ENCODE assay signal across 8 cellular contexts in the genomic region with DNA sequence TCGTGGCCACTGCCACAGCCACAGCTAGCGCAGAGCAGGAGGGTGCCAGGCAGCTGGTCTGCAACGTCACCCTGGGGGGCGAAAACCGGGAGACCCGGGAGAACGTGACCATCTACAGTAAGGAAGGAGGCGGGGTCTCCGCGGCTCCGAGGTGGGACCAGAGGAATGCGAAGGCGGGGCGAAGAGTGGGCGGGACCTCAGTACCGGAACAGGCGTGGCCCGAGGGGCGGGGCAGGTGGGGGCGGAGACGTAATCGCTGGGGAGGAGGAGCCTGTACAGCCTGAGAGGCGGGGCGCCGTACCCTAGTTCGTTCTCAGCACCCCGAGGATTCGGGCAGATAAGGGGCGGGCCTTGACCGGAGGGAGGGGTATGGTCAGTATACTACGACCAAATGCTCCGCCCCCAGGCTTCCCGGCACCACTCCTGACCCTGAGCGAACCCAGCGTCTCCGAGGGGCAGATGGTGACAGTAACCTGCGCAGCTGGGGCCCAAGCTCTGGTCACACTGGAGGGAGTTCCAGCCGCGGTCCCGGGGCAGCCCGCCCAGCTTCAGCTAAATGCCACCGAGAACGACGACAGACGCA. TPM values are rescaled to one million over a fixed set of nuclear protein-coding genes. Genes with fewer than 3 reads are reported as not detected.
DNase-seq lines count a peak whose midpoint lies in the region; ATAC-seq and TF ChIP-seq lines count a peak whose summit lies in the region.

No MANE protein-coding gene starts in this region.

- DNase-seq in adipocyte (ENCODE audit: low read depth) (peak; percentile 90), right atrium auricular region (ENCODE audit: low spot score) (no peak), retinal pigment epithelial cell (ENCODE audit: low read depth) (no peak), NCI-H1436 (lab: John Stamatoyannopoulos, UW) (no peak)

- no peaks in the 10 kb centered on the region for H3K36me3 ChIP-seq in adipocyte (ENCODE audit: control insufficient read depth, insufficient read depth, low read length, severe bottlenecking)
- no peaks in the 10 kb centered on the region for H3K36me3 ChIP-seq in right atrium auricular region

- TF ChIP-seq POLR2A in GM18505 (IDR thresholded peaks at IDR 0.05; ENCODE audit: borderline replicate concordance, extremely low read depth, insufficient read depth, insufficient read length): no peak

- ATAC-seq in GM18505 (IDR thresholded peaks at IDR 0.05; ENCODE audit: unreplicated experiment) (peak; percentile 39), HG03432 (IDR thresholded peaks at IDR 0.05; ENCODE audit: unreplicated experiment) (peak; percentile 39), SK-N-SH treated with all-trans-retinoic acid at 6 μM for 48 hours (peak; percentile 65), HG02970 (IDR thresholded peaks at IDR 0.05; ENCODE audit: low FRiP score, unreplicated experiment) (no peak)

- H3K9ac ChIP-seq in adipocyte (ENCODE audit: low read length): no peak overlapping the region

- peaks cover 79% of the 10 kb centered on the region for H3K27me3 ChIP-seq in adipocyte (replicated peaks; ENCODE audit: control insufficient read depth, insufficient read depth, low read length)
- H3K27me3 ChIP-seq in right atrium auricular region: peaks cover 39 to 65% of the 10 kb centered on the region in 2 donors

- peaks cover 24% of the 10 kb centered on the region for H3K4me1 ChIP-seq in adipocyte (ENCODE audit: control insufficient read depth, insufficient read depth, low read length)
- H3K4me1 ChIP-seq in right atrium auricular region: peaks cover 0 to 73% of the 10 kb centered on the region in 2 donors

- no peak overlapping the region for H3K27ac ChIP-seq in right atrium auricular region

- H3K9me3 ChIP-seq in adipocyte (ENCODE audit: control insufficient read depth, low read length) (no peaks in the 10 kb centered on the region), right atrium auricular region (no peaks in the 10 kb centered on the region)

- TF ChIP-seq CTCF in right atrium auricular region (IDR thresholded peaks at IDR 0.05) (no peak), retinal pigment epithelial cell (conservative IDR thresholded peaks at IDR 0.05; ENCODE audit: low read depth, low read length) (no peak)

- no peak overlapping the region for H3K4me3 ChIP-seq in adipocyte (ENCODE audit: low read length)
- peak overlapping the region; percentile 7 to 41 for H3K4me3 ChIP-seq in right atrium auricular region
- peak overlapping the region; percentile 30 for H3K4me3 ChIP-seq in retinal pigment epithelial cell (ENCODE audit: low read length)

TF ChIP-seq in SK-N-SH treated with all-trans-retinoic acid at 6 μM for 48 hours, 23 proteins besides CTCF, POLR2A, EP300 and RAD21:
- TF ChIP-seq TCF4 (CRISPR knock-in tag; IDR thresholded peaks at IDR 0.05; ENCODE audit: borderline replicate concordance) (no peak), ISL1 (CRISPR knock-in tag; IDR thresholded peaks at IDR 0.05) (no peak), OSR1 (CRISPR knock-in tag; IDR thresholded peaks at IDR 0.05) (no peak), SNAI2 (CRISPR knock-in tag; IDR thresholded peaks at IDR 0.05) (no peak), ZNF70 (CRISPR knock-in tag; IDR thresholded peaks at IDR 0.05) (no peak), ZFP30 (CRISPR knock-in tag; IDR thresholded peaks at IDR 0.05) (no peak), ZFP3 (CRISPR knock-in tag; IDR thresholded peaks at IDR 0.05) (no peak), ARNTL (CRISPR knock-in tag; IDR thresholded peaks at IDR 0.05; ENCODE audit: borderline replicate concordance, low read depth) (no peak), TOX (CRISPR knock-in tag; IDR thresholded peaks at IDR 0.05; ENCODE audit: borderline replicate concordance) (no peak)
- TF ChIP-seq, protein P1, sequence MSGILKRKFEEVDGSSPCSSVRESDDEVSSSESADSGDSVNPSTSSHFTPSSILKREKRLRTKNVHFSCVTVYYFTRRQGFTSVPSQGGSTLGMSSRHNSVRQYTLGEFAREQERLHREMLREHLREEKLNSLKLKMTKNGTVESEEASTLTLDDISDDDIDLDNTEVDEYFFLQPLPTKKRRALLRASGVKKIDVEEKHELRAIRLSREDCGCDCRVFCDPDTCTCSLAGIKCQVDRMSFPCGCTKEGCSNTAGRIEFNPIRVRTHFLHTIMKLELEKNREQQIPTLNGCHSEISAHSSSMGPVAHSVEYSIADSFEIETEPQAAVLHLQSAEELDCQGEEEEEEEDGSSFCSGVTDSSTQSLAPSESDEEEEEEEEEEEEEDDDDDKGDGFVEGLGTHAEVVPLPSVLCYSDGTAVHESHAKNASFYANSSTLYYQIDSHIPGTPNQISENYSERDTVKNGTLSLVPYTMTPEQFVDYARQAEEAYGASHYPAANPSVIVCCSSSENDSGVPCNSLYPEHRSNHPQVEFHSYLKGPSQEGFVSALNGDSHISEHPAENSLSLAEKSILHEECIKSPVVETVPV (CRISPR knock-in tag; IDR thresholded peaks at IDR 0.05): no peak
- TF ChIP-seq, protein P2, sequence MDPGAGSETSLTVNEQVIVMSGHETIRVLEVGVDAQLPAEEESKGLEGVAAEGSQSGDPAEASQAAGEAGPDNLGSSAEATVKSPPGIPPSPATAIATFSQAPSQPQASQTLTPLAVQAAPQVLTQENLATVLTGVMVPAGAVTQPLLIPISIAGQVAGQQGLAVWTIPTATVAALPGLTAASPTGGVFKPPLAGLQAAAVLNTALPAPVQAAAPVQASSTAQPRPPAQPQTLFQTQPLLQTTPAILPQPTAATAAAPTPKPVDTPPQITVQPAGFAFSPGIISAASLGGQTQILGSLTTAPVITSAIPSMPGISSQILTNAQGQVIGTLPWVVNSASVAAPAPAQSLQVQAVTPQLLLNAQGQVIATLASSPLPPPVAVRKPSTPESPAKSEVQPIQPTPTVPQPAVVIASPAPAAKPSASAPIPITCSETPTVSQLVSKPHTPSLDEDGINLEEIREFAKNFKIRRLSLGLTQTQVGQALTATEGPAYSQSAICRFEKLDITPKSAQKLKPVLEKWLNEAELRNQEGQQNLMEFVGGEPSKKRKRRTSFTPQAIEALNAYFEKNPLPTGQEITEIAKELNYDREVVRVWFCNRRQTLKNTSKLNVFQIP (CRISPR knock-in tag; IDR thresholded peaks at IDR 0.05; ENCODE audit: borderline replicate concordance, low read depth): no peak
- TF ChIP-seq, protein P3, sequence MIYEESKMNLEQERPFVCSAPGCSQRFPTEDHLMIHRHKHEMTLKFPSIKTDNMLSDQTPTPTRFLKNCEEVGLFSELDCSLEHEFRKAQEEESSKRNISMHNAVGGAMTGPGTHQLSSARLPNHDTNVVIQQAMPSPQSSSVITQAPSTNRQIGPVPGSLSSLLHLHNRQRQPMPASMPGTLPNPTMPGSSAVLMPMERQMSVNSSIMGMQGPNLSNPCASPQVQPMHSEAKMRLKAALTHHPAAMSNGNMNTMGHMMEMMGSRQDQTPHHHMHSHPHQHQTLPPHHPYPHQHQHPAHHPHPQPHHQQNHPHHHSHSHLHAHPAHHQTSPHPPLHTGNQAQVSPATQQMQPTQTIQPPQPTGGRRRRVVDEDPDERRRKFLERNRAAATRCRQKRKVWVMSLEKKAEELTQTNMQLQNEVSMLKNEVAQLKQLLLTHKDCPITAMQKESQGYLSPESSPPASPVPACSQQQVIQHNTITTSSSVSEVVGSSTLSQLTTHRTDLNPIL (CRISPR knock-in tag; IDR thresholded peaks at IDR 0.05; ENCODE audit: low read depth): no peak
- TF ChIP-seq, protein P4, sequence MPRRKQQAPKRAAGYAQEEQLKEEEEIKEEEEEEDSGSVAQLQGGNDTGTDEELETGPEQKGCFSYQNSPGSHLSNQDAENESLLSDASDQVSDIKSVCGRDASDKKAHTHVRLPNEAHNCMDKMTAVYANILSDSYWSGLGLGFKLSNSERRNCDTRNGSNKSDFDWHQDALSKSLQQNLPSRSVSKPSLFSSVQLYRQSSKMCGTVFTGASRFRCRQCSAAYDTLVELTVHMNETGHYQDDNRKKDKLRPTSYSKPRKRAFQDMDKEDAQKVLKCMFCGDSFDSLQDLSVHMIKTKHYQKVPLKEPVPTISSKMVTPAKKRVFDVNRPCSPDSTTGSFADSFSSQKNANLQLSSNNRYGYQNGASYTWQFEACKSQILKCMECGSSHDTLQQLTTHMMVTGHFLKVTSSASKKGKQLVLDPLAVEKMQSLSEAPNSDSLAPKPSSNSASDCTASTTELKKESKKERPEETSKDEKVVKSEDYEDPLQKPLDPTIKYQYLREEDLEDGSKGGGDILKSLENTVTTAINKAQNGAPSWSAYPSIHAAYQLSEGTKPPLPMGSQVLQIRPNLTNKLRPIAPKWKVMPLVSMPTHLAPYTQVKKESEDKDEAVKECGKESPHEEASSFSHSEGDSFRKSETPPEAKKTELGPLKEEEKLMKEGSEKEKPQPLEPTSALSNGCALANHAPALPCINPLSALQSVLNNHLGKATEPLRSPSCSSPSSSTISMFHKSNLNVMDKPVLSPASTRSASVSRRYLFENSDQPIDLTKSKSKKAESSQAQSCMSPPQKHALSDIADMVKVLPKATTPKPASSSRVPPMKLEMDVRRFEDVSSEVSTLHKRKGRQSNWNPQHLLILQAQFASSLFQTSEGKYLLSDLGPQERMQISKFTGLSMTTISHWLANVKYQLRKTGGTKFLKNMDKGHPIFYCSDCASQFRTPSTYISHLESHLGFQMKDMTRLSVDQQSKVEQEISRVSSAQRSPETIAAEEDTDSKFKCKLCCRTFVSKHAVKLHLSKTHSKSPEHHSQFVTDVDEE (CRISPR knock-in tag; IDR thresholded peaks at IDR 0.05): no peak

RNA-seq across cellular contexts. Expression of a gene that starts 2.5 kb away (rescaled TPM):
- 1 to 10 TPM in 1 of 2 donors, under 1 TPM in 1; 0.22 to 1.7 TPM for total RNA-seq in right atrium auricular region

RNA-seq across cellular contexts. Expression of a gene that starts 5.5 kb away (rescaled TPM):
- under 1 TPM in 1 of 2 donors, not detected in 1; 0.55 TPM for total RNA-seq in right atrium auricular region

RNA-seq across cellular contexts. Expression of a gene that starts 17.3 kb away (rescaled TPM):
- under 1 TPM in 1 of 2 donors, not detected in 1; 0.90 TPM for total RNA-seq in right atrium auricular region

RNA-seq across cellular contexts. Expression of a gene that starts 21.4 kb away (rescaled TPM):
- 10 to 100 TPM; 15.2 to 24.4 TPM for total RNA-seq in right atrium auricular region

RNA-seq across cellular contexts. Expression of a gene that starts 23.5 kb away (rescaled TPM):
- 10 to 100 TPM; 12.5 to 20.4 TPM for total RNA-seq in right atrium auricular region
